ENCODE assay signal across 8 cellular contexts in genomic region chr10:117175901-117176534, GRCh38. TPM values are rescaled to one million over a fixed set of nuclear protein-coding genes. Genes with fewer than 3 reads are reported as not detected.
DNase-seq lines count a peak whose midpoint lies in the region; ATAC-seq and TF ChIP-seq lines count a peak whose summit lies in the region.

No MANE protein-coding gene starts in this region.

- TF ChIP-seq CTCF in OCI-LY7 (conservative IDR thresholded peaks at IDR 0.05; ENCODE audit: low read length) (peak; percentile 92), neural crest cell (conservative IDR thresholded peaks at IDR 0.05) (peak; percentile 93)

- H3K27ac Mint-ChIP-seq in neural crest cell (ENCODE audit: unreplicated experiment): no peak overlapping the region
- no peak overlapping the region for H3K27ac Mint-ChIP-seq in stimulated activated naive CD8-positive, alpha-beta T cell treated with anti-CD3 and anti-CD28 coated beads, Interleukin-15, amount 100 ng/mL, for 72 hours

- H3K36me3 ChIP-seq in OCI-LY7 (ENCODE audit: insufficient read depth, low read length): no peaks in the 10 kb centered on the region

- H3K79me2 ChIP-seq in OCI-LY7 (ENCODE audit: insufficient read depth, low read depth, low read length): no peaks in the 10 kb centered on the region

- no peaks in the 10 kb centered on the region for H3K9me3 ChIP-seq in OCI-LY7 (ENCODE audit: low read length)

- H3K9me3 Mint-ChIP-seq in neural crest cell: no peaks in the 10 kb centered on the region
- H3K9me3 Mint-ChIP-seq in stimulated activated naive CD8-positive, alpha-beta T cell treated with anti-CD3 and anti-CD28 coated beads, Interleukin-15, amount 100 ng/mL, for 72 hours: no peaks in the 10 kb centered on the region

- H3K4me2 ChIP-seq in OCI-LY7 (ENCODE audit: low read length): peak overlapping the region; percentile 62; the same call in 1 of the 2 replicates

- H3K4me3 ChIP-seq in OCI-LY7 (ENCODE audit: low read depth, low read length, poor library complexity, severe bottlenecking): no peak overlapping the region

- DNase-seq in CD1c-positive myeloid dendritic cell (ENCODE audit: extremely low spot score) (peak; percentile 83), OCI-LY7 (ENCODE audit: low spot score) (peak; percentile 69), fibroblast of peridontal ligament (ENCODE audit: extremely low read depth) (peak; percentile 82), neural crest cell (ENCODE audit: low read depth, low spot score) (peak; percentile 85)
- DNase-seq in activated T-cell treated with anti-CD3 and anti-CD28 coated beads, Interleukin-2, amount 50 U/mL, for 48 hours: peak; percentile 84 to 85
- DNase-seq in stimulated activated naive CD8-positive, alpha-beta T cell treated with anti-CD3 and anti-CD28 coated beads, Interleukin-15, amount 100 ng/mL, for 72 hours: peak; percentile 68 to 74

- CTCF ChIA-PET in OCI-LY7 (lab: Charles Lee; ENCODE audit: unreplicated experiment): interaction anchor here (1.6 kb wide), 1 partner anchor 11 kb away, joined by 5 read pairs; no protein-coding TSS in a partner anchor

- H3K36me3 Mint-ChIP-seq in neural crest cell (ENCODE audit: low read depth): no peaks in the 10 kb centered on the region

- H4K20me1 ChIP-seq in OCI-LY7 (ENCODE audit: insufficient read depth, low read length): no peaks in the 10 kb centered on the region

- H3K27me3 Mint-ChIP-seq in neural crest cell (ENCODE audit: low read depth): peaks cover 94% of the 10 kb centered on the region
- H3K27me3 Mint-ChIP-seq in stimulated activated naive CD8-positive, alpha-beta T cell treated with anti-CD3 and anti-CD28 coated beads, Interleukin-15, amount 100 ng/mL, for 72 hours: peaks cover 62% of the 10 kb centered on the region

- peak overlapping the region; percentile 84 for H3K4me3 Mint-ChIP-seq in neural crest cell
- H3K4me3 Mint-ChIP-seq in stimulated activated naive CD8-positive, alpha-beta T cell treated with anti-CD3 and anti-CD28 coated beads, Interleukin-15, amount 100 ng/mL, for 72 hours: peak overlapping the region; percentile 78 to 88

- ATAC-seq in GM19324 (IDR thresholded peaks at IDR 0.05; ENCODE audit: low FRiP score, unreplicated experiment) (peak; percentile 55), HG03520 (IDR thresholded peaks at IDR 0.05; ENCODE audit: unreplicated experiment) (peak; percentile 49)
- peak; percentile 43 for ATAC-seq in stimulated activated naive CD8-positive, alpha-beta T cell treated with anti-CD3 and anti-CD28 coated beads, Interleukin-15, amount 100 ng/mL, for 72 hours

- peaks cover 18% of the 10 kb centered on the region for H3K4me1 Mint-ChIP-seq in neural crest cell
- H3K4me1 Mint-ChIP-seq in stimulated activated naive CD8-positive, alpha-beta T cell treated with anti-CD3 and anti-CD28 coated beads, Interleukin-15, amount 100 ng/mL, for 72 hours: peaks cover 18% of the 10 kb centered on the region

- POLR2A ChIA-PET in OCI-LY7 (lab: Charles Lee): no interaction called here

- no TSS peak for BruUV-seq in OCI-LY7 (replicated peaks; lab: Mats Ljungman, UMichigan)

- H3K4me1 ChIP-seq in OCI-LY7 (ENCODE audit: insufficient read depth, low read length, poor library complexity, severe bottlenecking): peaks cover 9% of the 10 kb centered on the region

- intact Hi-C loops in OCI-LY7 (cut with micrococcal nuclease; ENCODE audit: unreplicated experiment): loop anchor here (1.0 kb wide), 1 partner anchor 379 kb away; no protein-coding TSS in a partner anchor

- no peak overlapping the region for H3K27ac ChIP-seq in OCI-LY7 (ENCODE audit: low read depth, low read length, poor library complexity, severe bottlenecking)

- H2AFZ ChIP-seq in OCI-LY7 (ENCODE audit: low read length): peak overlapping the region; percentile 95; the same call in 1 of the 2 replicates

- H3K9me2 ChIP-seq in OCI-LY7 (ENCODE audit: insufficient read depth, low read length): no peaks in the 10 kb centered on the region

RNA-seq across cellular contexts. Expression of gene KCNK18, which starts 21.3 kb away (rescaled TPM):
- total RNA-seq in OCI-LY7 (2014; rRNA removed; shearing (Covaris generic)): not detected in 2 replicates
- not detected in 2 replicates for total RNA-seq in OCI-LY7 (2022)
- not detected in 2 replicates for total RNA-seq in neural crest cell

RNA-seq across cellular contexts. Expression of gene VAX1, which starts 37.9 kb away (rescaled TPM):
- total RNA-seq in OCI-LY7 (2014; rRNA removed; shearing (Covaris generic)): not detected in 2 replicates
- total RNA-seq in OCI-LY7 (2022): not detected in 2 replicates
- 0.16 and 0.23 TPM in 2 replicates for total RNA-seq in neural crest cell
